14 cellular contexts compared by ENCODE assay signal in the genomic region with DNA sequence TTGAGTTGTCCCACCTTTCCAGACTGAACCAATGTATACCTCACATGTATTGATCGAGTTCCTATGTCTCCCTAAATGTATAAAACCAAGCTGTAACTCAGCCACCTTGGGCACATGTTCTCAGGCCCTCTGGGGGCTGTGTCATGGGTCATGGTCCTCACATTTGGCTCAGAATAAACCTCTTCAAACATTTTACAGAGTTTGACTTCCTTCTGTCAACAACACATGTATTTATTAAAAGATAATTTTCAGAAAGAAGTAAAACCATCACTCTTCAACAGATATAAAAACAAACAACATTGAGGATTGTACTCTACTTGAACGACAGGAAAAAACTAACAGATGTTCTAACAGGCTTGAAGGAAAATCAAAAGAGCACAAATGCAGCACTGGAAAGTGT. TPM values are rescaled to one million over a fixed set of nuclear protein-coding genes. Genes with fewer than 3 reads are reported as not detected.
DNase-seq lines count a peak whose midpoint lies in the region; ATAC-seq and TF ChIP-seq lines count a peak whose summit lies in the region.
"Had no signal": no experiment of that assay in that cellular context is flagged by ENCODE, and none has a peak within 500 bp of the region (broad histone marks: within the 10 kb centered on the region; RNA-seq: fewer than 3 reads in every experiment).

No MANE protein-coding gene starts in this region.

- H3K9me3 ChIP-seq in colonic mucosa, result no peaks in the 10 kb centered on the region
- H3K9me3 ChIP-seq in mucosa of stomach (ENCODE audit: control insufficient read depth, low read length), result no peaks in the 10 kb centered on the region
- no peaks in the 10 kb centered on the region for H3K9me3 ChIP-seq in stomach

- H3K9ac ChIP-seq in colonic mucosa (ENCODE audit: low read depth in 2 of 2, low read length in 2 of 2), result no peak overlapping the region
- peak overlapping the region; percentile 42 for H3K9ac ChIP-seq in mucosa of stomach (ENCODE audit: low read length)

- H3K36me3 ChIP-seq in colonic mucosa (no peaks in the 10 kb centered on the region), mucosa of stomach (ENCODE audit: control insufficient read depth, insufficient read depth, low read length) (no peaks in the 10 kb centered on the region), stomach (peaks cover 0 to 13% (median 0%) of the 10 kb centered on the region in 4 donors)

- WGBS in stomach, 5 donors, result 50 to 73% (median 57%) methylated on average over 2 of the region's 2 CpGs

- TF ChIP-seq CTCF in colonic mucosa (IDR thresholded peaks at IDR 0.05) (no peak), stomach (IDR thresholded peaks at IDR 0.05) (no peak)

- H3K4me3 ChIP-seq in colonic mucosa, result no peak overlapping the region
- H3K4me3 ChIP-seq in mucosa of stomach (ENCODE audit: low read length), result peak overlapping the region; percentile 12
- H3K4me3 ChIP-seq in stomach, result no peak overlapping the region

- H3K4me1 ChIP-seq in colonic mucosa (peaks cover 6% of the 10 kb centered on the region), mucosa of stomach (ENCODE audit: control insufficient read depth, insufficient read depth, low read length) (peaks cover 53% of the 10 kb centered on the region), stomach (peaks cover 13 to 61% (median 44%) of the 10 kb centered on the region in 4 donors)

- TF ChIP-seq POLR2A in stomach (IDR thresholded peaks at IDR 0.05), result no peak

- intact Hi-C loops in Right ventricle myocardium superior (cut with DNase I) (no loop called here), Right ventricle myocardium inferior (cut with DNase I) (no loop called here), colonic mucosa (cut with DNase I) (no loop called here), stomach (cut with DNase I; ENCODE audit: low total_unique reads) (no loop called here)

- no peak for TF ChIP-seq EP300 in stomach (IDR thresholded peaks at IDR 0.05)

- no peaks in the 10 kb centered on the region for H3K27me3 ChIP-seq in colonic mucosa
- no peaks in the 10 kb centered on the region for H3K27me3 ChIP-seq in mucosa of stomach (ENCODE audit: control insufficient read depth, insufficient read depth, low read length)
- no peaks in the 10 kb centered on the region for H3K27me3 ChIP-seq in stomach

- peak; percentile 2 for DNase-seq in Right ventricle myocardium superior
- DNase-seq in Right ventricle myocardium inferior (ENCODE audit: missing footprints), result no peak
- no peak for DNase-seq in colonic mucosa
- no peak for DNase-seq in stomach
- no peak for DNase-seq in NCI-H526 treated with DMSO at 0.1 percent for 48 hours (lab: John Stamatoyannopoulos, UW)
- no peak for DNase-seq in NCI-H226
- DNase-seq: C1 segment of cervical spinal cord; DMS153; Kasumi-1; NCI-H2029 treated with DMSO at 0.1 percent for 48 hours; NCI-H524; NK-92 treated with Interleukin-12 subunit alpha and Interleukin-12 subunit beta, amount 100 ng/mL, for 24 hours had no signal

- H3K27ac ChIP-seq in colonic mucosa (peak overlapping the region; percentile 79), stomach (peak overlapping the region; percentile 72 to 90 (median 77))

- ATAC-seq in Right ventricle myocardium superior (ENCODE audit: poor library complexity), result no peak
- ATAC-seq in Right ventricle myocardium inferior, result no peak
- no peak for ATAC-seq in HG03565 (IDR thresholded peaks at IDR 0.05; ENCODE audit: unreplicated experiment)

RNA-seq across cellular contexts. Expression of a gene that starts 4.5 kb away (rescaled TPM):
- total RNA-seq in Right ventricle myocardium superior (50.0 TPM), Right ventricle myocardium inferior (46.2 TPM), colonic mucosa (100 to 1,000 TPM; 123 to 186 TPM), stomach (10 to 100 TPM in 3 of 5 donors, 1 to 10 TPM in 1, not detected in 1; 2.7 to 23.1 (median 16.7) TPM)
- 100 to 1,000 TPM in 1 of 3 donors, 10 to 100 TPM in 2; 19.0 to 153 (median 33.9) TPM for polyA plus RNA-seq in stomach

RNA-seq across cellular contexts. Expression of a gene that starts 50.3 kb away (rescaled TPM):
- total RNA-seq in Right ventricle myocardium superior (170 TPM), Right ventricle myocardium inferior (161 TPM), colonic mucosa (100 to 1,000 TPM; 108 to 155 TPM), stomach (100 to 1,000 TPM in 4 of 5 donors, 10 to 100 TPM in 1; 58.2 to 384 (median 136) TPM)
- 10 to 100 TPM; 11.8 to 62.8 (median 14.7) TPM for polyA plus RNA-seq in stomach

RNA-seq across cellular contexts. Expression of a gene that starts 53.1 kb away (rescaled TPM):
- total RNA-seq in Right ventricle myocardium superior (92.8 TPM), Right ventricle myocardium inferior (104 TPM), colonic mucosa (100 to 1,000 TPM; 156 to 341 TPM), stomach (100 to 1,000 TPM in 3 of 5 donors, 10 to 100 TPM in 2; 18.5 to 201 (median 116) TPM)
- 100 to 1,000 TPM; 104 to 116 (median 109) TPM for polyA plus RNA-seq in stomach

RNA-seq across cellular contexts. Expression of a gene that starts 53.5 kb away (rescaled TPM):
- total RNA-seq in Right ventricle myocardium superior (18.1 TPM), Right ventricle myocardium inferior (16.4 TPM), colonic mucosa (10 to 100 TPM; 11.9 to 28.4 TPM), stomach (10 to 100 TPM in 3 of 5 donors, 1 to 10 TPM in 2; 2.3 to 26.8 (median 20.7) TPM)
- 10 to 100 TPM in 2 of 3 donors, 1 to 10 TPM in 1; 8.1 to 12.0 (median 10.5) TPM for polyA plus RNA-seq in stomach
